ENCODE assay signal across 1 cellular context in the genomic region with DNA sequence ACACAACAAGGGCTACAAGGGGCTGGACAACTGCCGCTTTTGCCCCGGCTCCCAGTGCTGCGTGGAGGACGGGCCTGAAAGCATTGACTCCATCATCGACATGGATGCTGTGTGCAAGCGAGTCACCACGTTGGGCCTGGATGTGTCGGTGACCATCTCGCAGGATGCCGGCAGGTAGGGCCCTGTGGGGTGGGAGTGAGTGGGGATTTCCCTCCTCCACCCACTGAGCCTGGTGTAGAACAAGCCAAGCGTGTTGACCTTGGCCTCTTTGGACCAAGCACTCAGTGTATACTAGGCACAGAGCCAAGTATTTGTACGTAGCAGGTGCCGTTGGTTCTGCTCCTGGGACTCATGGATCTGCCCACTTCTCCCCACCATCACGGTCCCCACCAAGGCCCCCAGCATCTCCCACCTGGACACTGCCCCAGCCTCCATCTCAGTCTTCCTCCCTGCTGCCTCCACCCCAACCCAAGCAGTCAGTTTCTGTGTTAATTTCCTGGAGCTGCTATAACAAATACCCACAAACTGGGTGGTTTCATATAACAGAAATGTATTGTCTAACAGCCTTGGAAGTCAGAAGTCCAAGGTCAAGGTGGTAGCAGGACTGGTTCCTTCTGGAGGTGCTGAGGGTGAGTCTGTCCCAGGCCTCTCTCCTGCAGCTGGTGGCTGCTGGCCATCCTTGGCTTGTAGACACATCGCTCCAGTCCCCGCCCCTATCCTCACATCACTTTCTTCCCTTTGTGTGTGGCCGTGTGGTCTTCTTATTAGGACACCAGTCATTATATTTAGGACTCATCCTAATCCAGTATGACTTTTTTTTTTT.
TF ChIP-seq lines count a peak whose summit lies in the region.

No MANE protein-coding gene starts in this region.

TF ChIP-seq in HepG2, 621 proteins besides CTCF, POLR2A, EP300 and RAD21 (continues in another document):
- no peak for TF ChIP-seq HMG20B (CRISPR knock-in tag; conservative IDR thresholded peaks at IDR 0.05)
- no peak for TF ChIP-seq SP4 (CRISPR knock-in tag; IDR thresholded peaks at IDR 0.05)
- TF ChIP-seq, protein P1, sequence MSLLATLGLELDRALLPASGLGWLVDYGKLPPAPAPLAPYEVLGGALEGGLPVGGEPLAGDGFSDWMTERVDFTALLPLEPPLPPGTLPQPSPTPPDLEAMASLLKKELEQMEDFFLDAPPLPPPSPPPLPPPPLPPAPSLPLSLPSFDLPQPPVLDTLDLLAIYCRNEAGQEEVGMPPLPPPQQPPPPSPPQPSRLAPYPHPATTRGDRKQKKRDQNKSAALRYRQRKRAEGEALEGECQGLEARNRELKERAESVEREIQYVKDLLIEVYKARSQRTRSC (CRISPR knock-in tag; IDR thresholded peaks at IDR 0.05; ENCODE audit: low read depth), result no peak
- no peak for TF ChIP-seq ZNF552 (CRISPR knock-in tag; IDR thresholded peaks at IDR 0.05; ENCODE audit: borderline replicate concordance)
- TF ChIP-seq ZNF570 (CRISPR knock-in tag; IDR thresholded peaks at IDR 0.05; ENCODE audit: borderline replicate concordance), result no peak
- no peak for TF ChIP-seq KMT2B (CRISPR knock-in tag; IDR thresholded peaks at IDR 0.05)
- TF ChIP-seq NCOA1 (CRISPR knock-in tag; IDR thresholded peaks at IDR 0.05), result no peak
- TF ChIP-seq IKZF4 (CRISPR knock-in tag; IDR thresholded peaks at IDR 0.05; ENCODE audit: borderline replicate concordance, low read depth, not compliant biosample characterization), result no peak
- TF ChIP-seq, protein P2, sequence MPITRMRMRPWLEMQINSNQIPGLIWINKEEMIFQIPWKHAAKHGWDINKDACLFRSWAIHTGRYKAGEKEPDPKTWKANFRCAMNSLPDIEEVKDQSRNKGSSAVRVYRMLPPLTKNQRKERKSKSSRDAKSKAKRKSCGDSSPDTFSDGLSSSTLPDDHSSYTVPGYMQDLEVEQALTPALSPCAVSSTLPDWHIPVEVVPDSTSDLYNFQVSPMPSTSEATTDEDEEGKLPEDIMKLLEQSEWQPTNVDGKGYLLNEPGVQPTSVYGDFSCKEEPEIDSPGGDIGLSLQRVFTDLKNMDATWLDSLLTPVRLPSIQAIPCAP (CRISPR knock-in tag; IDR thresholded peaks at IDR 0.05; ENCODE audit: low read depth), result no peak
- no peak for TF ChIP-seq ZNF484 (CRISPR knock-in tag; IDR thresholded peaks at IDR 0.05; ENCODE audit: borderline replicate concordance, low read depth)
- no peak for TF ChIP-seq ZNF251 (CRISPR knock-in tag; IDR thresholded peaks at IDR 0.05)
- peak; percentile 51; the same call in 1 of the 2 replicates for TF ChIP-seq ZNF263 (CRISPR knock-in tag; IDR thresholded peaks at IDR 0.05)
- peak; percentile 35; the same call in 1 of the 2 replicates for TF ChIP-seq PATZ1 (CRISPR knock-in tag; IDR thresholded peaks at IDR 0.05)
- TF ChIP-seq RFX5 (IDR thresholded peaks at IDR 0.05; ENCODE audit: low read depth, low read length), result no peak
- peak; percentile 70 for TF ChIP-seq FOXA3 (CRISPR knock-in tag; IDR thresholded peaks at IDR 0.05)
- TF ChIP-seq, protein P3, sequence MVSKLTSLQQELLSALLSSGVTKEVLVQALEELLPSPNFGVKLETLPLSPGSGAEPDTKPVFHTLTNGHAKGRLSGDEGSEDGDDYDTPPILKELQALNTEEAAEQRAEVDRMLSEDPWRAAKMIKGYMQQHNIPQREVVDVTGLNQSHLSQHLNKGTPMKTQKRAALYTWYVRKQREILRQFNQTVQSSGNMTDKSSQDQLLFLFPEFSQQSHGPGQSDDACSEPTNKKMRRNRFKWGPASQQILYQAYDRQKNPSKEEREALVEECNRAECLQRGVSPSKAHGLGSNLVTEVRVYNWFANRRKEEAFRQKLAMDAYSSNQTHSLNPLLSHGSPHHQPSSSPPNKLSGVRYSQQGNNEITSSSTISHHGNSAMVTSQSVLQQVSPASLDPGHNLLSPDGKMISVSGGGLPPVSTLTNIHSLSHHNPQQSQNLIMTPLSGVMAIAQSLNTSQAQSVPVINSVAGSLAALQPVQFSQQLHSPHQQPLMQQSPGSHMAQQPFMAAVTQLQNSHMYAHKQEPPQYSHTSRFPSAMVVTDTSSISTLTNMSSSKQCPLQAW (CRISPR knock-in tag; IDR thresholded peaks at IDR 0.05), result peak; percentile 65
- TF ChIP-seq ZNF362 (CRISPR knock-in tag; IDR thresholded peaks at IDR 0.05; ENCODE audit: borderline replicate concordance), result no peak
- 0 out of 2 replicates have a peak, but pooled peaks have one; percentile 41 for TF ChIP-seq DPF2 (CRISPR knock-in tag; IDR thresholded peaks at IDR 0.05; ENCODE audit: borderline replicate concordance, low read depth)
- TF ChIP-seq FOXP1 (IDR thresholded peaks at IDR 0.05), result no peak
- no peak for TF ChIP-seq FOXP1 (CRISPR knock-in tag; IDR thresholded peaks at IDR 0.05)
- no peak for TF ChIP-seq ZNF878 (CRISPR knock-in tag; IDR thresholded peaks at IDR 0.05)
- TF ChIP-seq ZNF83 (CRISPR knock-in tag; IDR thresholded peaks at IDR 0.05; ENCODE audit: borderline replicate concordance), result no peak
- TF ChIP-seq ZNF333 (CRISPR knock-in tag; IDR thresholded peaks at IDR 0.05; ENCODE audit: borderline replicate concordance), result no peak
- TF ChIP-seq ZNF432 (CRISPR knock-in tag; IDR thresholded peaks at IDR 0.05; ENCODE audit: borderline replicate concordance), result no peak
- TF ChIP-seq XBP1 (CRISPR knock-in tag; IDR thresholded peaks at IDR 0.05), result no peak
- TF ChIP-seq HOXA7 (CRISPR knock-in tag; IDR thresholded peaks at IDR 0.05), result no peak
- TF ChIP-seq IRX3 (CRISPR knock-in tag; IDR thresholded peaks at IDR 0.05; ENCODE audit: borderline replicate concordance, low read depth), result no peak
- TF ChIP-seq, protein P4, sequence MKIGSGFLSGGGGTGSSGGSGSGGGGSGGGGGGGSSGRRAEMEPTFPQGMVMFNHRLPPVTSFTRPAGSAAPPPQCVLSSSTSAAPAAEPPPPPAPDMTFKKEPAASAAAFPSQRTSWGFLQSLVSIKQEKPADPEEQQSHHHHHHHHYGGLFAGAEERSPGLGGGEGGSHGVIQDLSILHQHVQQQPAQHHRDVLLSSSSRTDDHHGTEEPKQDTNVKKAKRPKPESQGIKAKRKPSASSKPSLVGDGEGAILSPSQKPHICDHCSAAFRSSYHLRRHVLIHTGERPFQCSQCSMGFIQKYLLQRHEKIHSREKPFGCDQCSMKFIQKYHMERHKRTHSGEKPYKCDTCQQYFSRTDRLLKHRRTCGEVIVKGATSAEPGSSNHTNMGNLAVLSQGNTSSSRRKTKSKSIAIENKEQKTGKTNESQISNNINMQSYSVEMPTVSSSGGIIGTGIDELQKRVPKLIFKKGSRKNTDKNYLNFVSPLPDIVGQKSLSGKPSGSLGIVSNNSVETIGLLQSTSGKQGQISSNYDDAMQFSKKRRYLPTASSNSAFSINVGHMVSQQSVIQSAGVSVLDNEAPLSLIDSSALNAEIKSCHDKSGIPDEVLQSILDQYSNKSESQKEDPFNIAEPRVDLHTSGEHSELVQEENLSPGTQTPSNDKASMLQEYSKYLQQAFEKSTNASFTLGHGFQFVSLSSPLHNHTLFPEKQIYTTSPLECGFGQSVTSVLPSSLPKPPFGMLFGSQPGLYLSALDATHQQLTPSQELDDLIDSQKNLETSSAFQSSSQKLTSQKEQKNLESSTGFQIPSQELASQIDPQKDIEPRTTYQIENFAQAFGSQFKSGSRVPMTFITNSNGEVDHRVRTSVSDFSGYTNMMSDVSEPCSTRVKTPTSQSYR (CRISPR knock-in tag; IDR thresholded peaks at IDR 0.05; ENCODE audit: borderline replicate concordance), result 0 out of 2 replicates have a peak, but pooled peaks have one; percentile 18
- no peak for TF ChIP-seq ZNF619 (CRISPR knock-in tag; IDR thresholded peaks at IDR 0.05)
- peak; percentile 93 for TF ChIP-seq ZNF12 (CRISPR knock-in tag; IDR thresholded peaks at IDR 0.05)
- 0 out of 2 replicates have a peak, but pooled peaks have one; percentile 19 for TF ChIP-seq PHF21A (CRISPR knock-in tag; IDR thresholded peaks at IDR 0.05)
- no peak for TF ChIP-seq NR3C1 (CRISPR knock-in tag; IDR thresholded peaks at IDR 0.05)
- no peak for TF ChIP-seq ZBTB33 (CRISPR knock-in tag; IDR thresholded peaks at IDR 0.05)
- peak; percentile 62; the same call in 1 of the 2 replicates for TF ChIP-seq BCL6 (CRISPR knock-in tag; IDR thresholded peaks at IDR 0.05)
- TF ChIP-seq, protein P5, sequence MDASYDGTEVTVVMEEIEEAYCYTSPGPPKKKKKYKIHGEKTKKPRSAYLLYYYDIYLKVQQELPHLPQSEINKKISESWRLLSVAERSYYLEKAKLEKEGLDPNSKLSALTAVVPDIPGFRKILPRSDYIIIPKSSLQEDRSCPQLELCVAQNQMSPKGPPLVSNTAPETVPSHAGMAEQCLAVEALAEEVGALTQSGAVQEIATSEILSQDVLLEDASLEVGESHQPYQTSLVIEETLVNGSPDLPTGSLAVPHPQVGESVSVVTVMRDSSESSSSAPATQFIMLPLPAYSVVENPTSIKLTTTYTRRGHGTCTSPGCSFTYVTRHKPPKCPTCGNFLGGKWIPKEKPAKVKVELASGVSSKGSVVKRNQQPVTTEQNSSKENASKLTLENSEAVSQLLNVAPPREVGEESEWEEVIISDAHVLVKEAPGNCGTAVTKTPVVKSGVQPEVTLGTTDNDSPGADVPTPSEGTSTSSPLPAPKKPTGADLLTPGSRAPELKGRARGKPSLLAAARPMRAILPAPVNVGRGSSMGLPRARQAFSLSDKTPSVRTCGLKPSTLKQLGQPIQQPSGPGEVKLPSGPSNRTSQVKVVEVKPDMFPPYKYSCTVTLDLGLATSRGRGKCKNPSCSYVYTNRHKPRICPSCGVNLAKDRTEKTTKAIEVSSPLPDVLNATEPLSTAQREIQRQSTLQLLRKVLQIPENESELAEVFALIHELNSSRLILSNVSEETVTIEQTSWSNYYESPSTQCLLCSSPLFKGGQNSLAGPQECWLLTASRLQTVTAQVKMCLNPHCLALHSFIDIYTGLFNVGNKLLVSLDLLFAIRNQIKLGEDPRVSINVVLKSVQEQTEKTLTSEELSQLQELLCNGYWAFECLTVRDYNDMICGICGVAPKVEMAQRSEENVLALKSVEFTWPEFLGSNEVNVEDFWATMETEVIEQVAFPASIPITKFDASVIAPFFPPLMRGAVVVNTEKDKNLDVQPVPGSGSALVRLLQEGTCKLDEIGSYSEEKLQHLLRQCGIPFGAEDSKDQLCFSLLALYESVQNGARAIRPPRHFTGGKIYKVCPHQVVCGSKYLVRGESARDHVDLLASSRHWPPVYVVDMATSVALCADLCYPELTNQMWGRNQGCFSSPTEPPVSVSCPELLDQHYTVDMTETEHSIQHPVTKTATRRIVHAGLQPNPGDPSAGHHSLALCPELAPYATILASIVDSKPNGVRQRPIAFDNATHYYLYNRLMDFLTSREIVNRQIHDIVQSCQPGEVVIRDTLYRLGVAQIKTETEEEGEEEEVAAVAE (CRISPR knock-in tag; IDR thresholded peaks at IDR 0.05; ENCODE audit: borderline replicate concordance), result no peak
- TF ChIP-seq SOX6 (IDR thresholded peaks at IDR 0.05), result no peak
- TF ChIP-seq SOX6 (CRISPR knock-in tag; IDR thresholded peaks at IDR 0.05), result peak; percentile 77
- TF ChIP-seq, protein P6, sequence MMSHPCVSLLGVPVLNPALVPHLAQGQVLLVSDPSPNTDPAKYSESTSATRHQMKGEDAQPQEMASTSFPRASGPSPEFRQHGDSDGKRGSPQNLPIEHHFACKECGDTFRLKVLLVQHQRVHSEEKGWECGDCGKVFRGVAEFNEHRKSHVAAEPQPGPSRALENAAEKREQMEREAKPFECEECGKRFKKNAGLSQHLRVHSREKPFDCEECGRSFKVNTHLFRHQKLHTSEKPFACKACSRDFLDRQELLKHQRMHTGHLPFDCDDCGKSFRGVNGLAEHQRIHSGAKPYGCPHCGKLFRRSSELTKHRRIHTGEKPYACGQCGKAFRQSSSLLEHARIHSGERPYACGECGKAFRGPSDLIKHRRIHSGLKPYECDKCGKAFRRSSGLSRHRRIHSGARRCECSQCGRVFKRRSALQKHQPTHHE (CRISPR knock-in tag; IDR thresholded peaks at IDR 0.05; ENCODE audit: borderline replicate concordance), result no peak
- TF ChIP-seq CBX1 (IDR thresholded peaks at IDR 0.05; ENCODE audit: low read depth), result no peak
- peak; percentile 77 for TF ChIP-seq ESRRA (CRISPR knock-in tag; IDR thresholded peaks at IDR 0.05; ENCODE audit: low read depth)
